Comparison of ENCODE assay signal across 1 cellular context in genomic region chr11:96218901-96219300, GRCh38.
TF ChIP-seq lines count a peak whose summit lies in the region.

No MANE protein-coding gene starts in this region.

TF ChIP-seq in IMR-90, 13 proteins besides CTCF, POLR2A, EP300 and RAD21 (continued from another document):
- TF ChIP-seq ELK1 (IDR thresholded peaks at IDR 0.05; ENCODE audit: borderline replicate concordance, low read depth, low read length) = no peak
- TF ChIP-seq MAZ (IDR thresholded peaks at IDR 0.05; ENCODE audit: borderline replicate concordance, low read depth, low read length) = no peak
- TF ChIP-seq CEBPB (IDR thresholded peaks at IDR 0.05; ENCODE audit: low read depth, low read length) = no peak
- no peak for TF ChIP-seq CHD1 (IDR thresholded peaks at IDR 0.05; ENCODE audit: low read depth, low read length)
